ENCODE assay signal across 1 cellular context in genomic region chr10:93718937-93719725, GRCh38.
TF ChIP-seq lines count a peak whose summit lies in the region.

No MANE protein-coding gene starts in this region.

TF ChIP-seq in GM12878, 131 proteins besides CTCF, POLR2A, EP300 and RAD21:
- TF ChIP-seq REST (IDR thresholded peaks at IDR 0.05; ENCODE audit: low read depth, low read length) (peak; percentile 58; the same call in 1 of the 2 replicates), ATF3 (IDR thresholded peaks at IDR 0.05; ENCODE audit: borderline replicate concordance, extremely low read depth, low read depth, low read length) (no peak), SPI1 (IDR thresholded peaks at IDR 0.05; ENCODE audit: borderline replicate concordance, insufficient read depth, low read depth, low read length) (peak; percentile 86)
